8 cellular contexts compared by ENCODE assay signal in the genomic region with DNA sequence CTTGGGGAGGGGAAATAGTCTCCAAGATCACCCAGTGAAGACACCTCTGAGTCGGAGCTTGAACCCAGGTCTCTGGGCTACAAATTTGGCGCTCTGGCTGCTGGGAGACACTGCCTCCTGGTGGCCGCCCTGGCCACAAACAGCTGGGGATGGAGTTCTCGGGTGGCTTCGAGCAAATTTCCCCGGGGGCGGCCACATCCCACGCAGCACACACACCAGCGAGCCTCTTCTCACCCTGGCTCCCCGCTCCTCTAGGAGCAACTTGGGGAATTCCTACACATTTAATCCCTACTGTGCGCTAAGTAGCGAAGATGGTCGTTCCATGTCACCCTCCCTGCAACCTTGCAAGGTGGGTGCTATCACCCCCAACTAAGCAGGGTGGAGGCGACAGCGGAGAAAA.
A peak's percentile ranks its signal among the peaks of the same experiment; 100 is the strongest.
DNase-seq lines count a peak whose midpoint lies in the region; ATAC-seq and TF ChIP-seq lines count a peak whose summit lies in the region.

No MANE protein-coding gene starts in this region.

- H3K4me3 Mint-ChIP-seq in endodermal cell, result no peak overlapping the region

- WGBS in endodermal cell (ENCODE audit: insufficient coverage in 1 of 2, insufficient read length in 1 of 2), 2 experiments, result 73 to 79% methylated on average over 12 to 15 of the region's 15 CpGs

- no peaks in the 10 kb centered on the region for H3K4me1 ChIP-seq in endodermal cell (ENCODE audit: control insufficient read depth, insufficient read depth, low read length)

- no peak for ATAC-seq in GM19452 (IDR thresholded peaks at IDR 0.05; ENCODE audit: unreplicated experiment)
- ATAC-seq in HG02759 (IDR thresholded peaks at IDR 0.05; ENCODE audit: unreplicated experiment), result no peak

- H3K27me3 Mint-ChIP-seq in endodermal cell (ENCODE audit: insufficient read depth), result peaks cover 21% of the 10 kb centered on the region

- H3K9me3 Mint-ChIP-seq in endodermal cell, result no peaks in the 10 kb centered on the region

- no peaks in the 10 kb centered on the region for H3K36me3 ChIP-seq in endodermal cell (ENCODE audit: control insufficient read depth, insufficient read depth, low read length)

- H3K27ac Mint-ChIP-seq in endodermal cell, result no peak overlapping the region

- H3K9me3 ChIP-seq in endodermal cell (ENCODE audit: control insufficient read depth, low read length), result no peaks in the 10 kb centered on the region

- peak; percentile 77 for TF ChIP-seq CTCF in GM12874 (IDR thresholded peaks at IDR 0.05; ENCODE audit: insufficient read depth, low read depth, low read length)
- TF ChIP-seq CTCF in endodermal cell (conservative IDR thresholded peaks at IDR 0.05), result peak; percentile 89

- H3K4me3 ChIP-seq in endodermal cell (ENCODE audit: low read length), result no peak overlapping the region

- H3K27ac ChIP-seq in endodermal cell (ENCODE audit: low read depth, low read length), result no peak overlapping the region

- DNase-seq in T follicular helper cell (ENCODE audit: low read depth) (peak; percentile 19), endodermal cell (peak; percentile 80), amygdala (lab: John Stamatoyannopoulos, UW) (no peak), occipital lobe (lab: John Stamatoyannopoulos, UW) (no peak)
- DNase-seq in stimulated activated CD4-positive, alpha-beta T cell treated with anti-CD3 and anti-CD28 coated beads, Interleukin-1b, Interleukin-23, amount 100 ng/mL, for 4 hours (ENCODE audit: low read depth in 2 of 2), result peak; percentile 17 to 18

- no peaks in the 10 kb centered on the region for H3K36me3 Mint-ChIP-seq in endodermal cell (ENCODE audit: low read depth)

- no peak overlapping the region for H3K9ac ChIP-seq in endodermal cell (ENCODE audit: extremely low read depth, low read length, poor library complexity, severe bottlenecking)

- peaks cover 11% of the 10 kb centered on the region for H3K27me3 ChIP-seq in endodermal cell (ENCODE audit: control insufficient read depth, insufficient read depth, low read length, poor library complexity, severe bottlenecking)

- peaks cover 5% of the 10 kb centered on the region for H3K4me1 Mint-ChIP-seq in endodermal cell

Comparison
In these comparisons a context has a peak if more than half of its experiments do, and no peak if none do; other contexts are left out.
1. DNase-seq: peak in T follicular helper cell (single experiment), endodermal cell (single experiment) and stimulated activated CD4-positive, alpha-beta T cell treated with anti-CD3 and anti-CD28 coated beads, Interleukin-1b, Interleukin-23, amount 100 ng/mL, for 4 hours (2 of 2); none in amygdala (0 of 56) and occipital lobe (single experiment).